Comparison of ENCODE assay signal across 34 cellular contexts in genomic region chr14:90348270-90348669, GRCh38.
"Had no signal": no experiment of that assay in that cellular context is flagged by ENCODE, and none has a peak within 500 bp of the region (broad histone marks: within the 10 kb centered on the region; RNA-seq: fewer than 3 reads in every experiment).

No MANE protein-coding gene starts in this region.

- H3K4me3 Mint-ChIP-seq: activated naive CD4-positive, alpha-beta T cell treated with anti-CD3 and anti-CD28 coated beads for 36 hours; activated naive CD4-positive, alpha-beta T cell treated with anti-CD3 and anti-CD28 coated beads, Interleukin-2, amount 10 ng/mL, durations not matched to agents 7 days and 5 days; activated naive CD4-positive, alpha-beta T cell treated with anti-CD3 and anti-CD28 coated beads, Interleukin-2, amount 50 U/mL, for 24 hours; activated naive CD8-positive, alpha-beta T cell; activated naive CD8-positive, alpha-beta T cell treated with anti-CD3 and anti-CD28 coated beads for 36 hours; activated naive CD8-positive, alpha-beta T cell treated with anti-CD3 and anti-CD28 coated beads, Interleukin-2, amount 10 ng/mL, durations not matched to agents 7 days and 5 days; activated naive CD8-positive, alpha-beta T cell treated with anti-CD3 and anti-CD28 coated beads, Interleukin-2, amount 50 U/mL, for 24 hours; activated T-cell treated with anti-CD3 and anti-CD28 coated beads, Interleukin-2, amount 50 U/mL, for 24 hours; activated T-cell treated with anti-CD3 and anti-CD28 coated beads, Interleukin-2, amount 50 U/mL, for 4 hours; activated T-cell treated with anti-CD3 and anti-CD28 coated beads, Interleukin-2, amount 50 U/mL, for 72 hours; activated T-helper 1 cell treated with anti-CD3 and anti-CD28 coated beads, Interleukin-12 subunit alpha, Interleukin-12 subunit beta, Interleukin-2, Interleukin-4 antibody, amounts not matched to agents 30 ng/mL and 10 ng/mL and 1 ng/mL, durations not matched to agents 14 hours and 24 hours and 36 hours; activated T-helper 17 cell treated with anti-CD3 and anti-CD28 coated beads, Interleukin-2, amount 50 U/mL, for 72 hours; brain; central memory CD8-positive, alpha-beta T cell had no signal

- H3K9me3 Mint-ChIP-seq: activated naive CD4-positive, alpha-beta T cell treated with anti-CD3 and anti-CD28 coated beads for 36 hours; activated naive CD4-positive, alpha-beta T cell treated with anti-CD3 and anti-CD28 coated beads, Interleukin-2, amount 10 ng/mL, durations not matched to agents 7 days and 5 days; activated naive CD4-positive, alpha-beta T cell treated with anti-CD3 and anti-CD28 coated beads, Interleukin-2, amount 50 U/mL, for 24 hours; activated naive CD4-positive, alpha-beta T cell treated with anti-CD3 and anti-CD28 coated beads, Interleukin-2, amount 50 U/mL, for 72 hours; activated naive CD8-positive, alpha-beta T cell treated with anti-CD3 and anti-CD28 coated beads for 36 hours; activated naive CD8-positive, alpha-beta T cell treated with anti-CD3 and anti-CD28 coated beads, Interleukin-2, amount 10 ng/mL, durations not matched to agents 7 days and 5 days; activated naive CD8-positive, alpha-beta T cell treated with anti-CD3 and anti-CD28 coated beads, Interleukin-2, amount 50 U/mL, for 24 hours; activated T-cell treated with anti-CD3 and anti-CD28 coated beads, Interleukin-2, amount 50 U/mL, for 24 hours; activated T-cell treated with anti-CD3 and anti-CD28 coated beads, Interleukin-2, amount 50 U/mL, for 4 hours; activated T-cell treated with anti-CD3 and anti-CD28 coated beads, Interleukin-2, amount 50 U/mL, for 72 hours; activated T-helper 1 cell treated with anti-CD3 and anti-CD28 coated beads, Interleukin-12 subunit alpha, Interleukin-12 subunit beta, Interleukin-2, Interleukin-4 antibody, amounts not matched to agents 30 ng/mL and 10 ng/mL and 1 ng/mL, durations not matched to agents 14 hours and 24 hours and 36 hours; activated T-helper 17 cell treated with anti-CD3 and anti-CD28 coated beads, Interleukin-2, amount 50 U/mL, for 72 hours; activated T-helper 2 cell treated with anti-CD3 and anti-CD28 coated beads, Interferon-gamma antibody, Interleukin-2, Interleukin-4, amounts not matched to agents 10 μg/mL and 5 μg/mL and 100 μg/mL, durations not matched to agents 14 hours and 24 hours and 36 hours; brain; central memory CD8-positive, alpha-beta T cell had no signal

- DNase-seq: activated effector memory CD4-positive, alpha-beta T cell treated with anti-CD3 and anti-CD28 coated beads, Interleukin-2, amount 50 U/mL, for 16 hours; activated effector memory CD4-positive, alpha-beta T cell treated with Interleukin-2 at 50 U/mL for 16 hours; activated gamma-delta T cell; activated gamma-delta T cell treated with Interleukin-2 at 50 U/mL for 16 hours; activated naive CD4-positive, alpha-beta T cell; activated naive CD4-positive, alpha-beta T cell treated with anti-CD3 and anti-CD28 coated beads for 36 hours; activated naive CD4-positive, alpha-beta T cell treated with anti-CD3 and anti-CD28 coated beads, Interleukin-2, amount 10 ng/mL, durations not matched to agents 7 days and 5 days; activated naive CD4-positive, alpha-beta T cell treated with anti-CD3 and anti-CD28 coated beads, Interleukin-2, amount 50 U/mL, for 16 hours; activated naive CD4-positive, alpha-beta T cell treated with Interleukin-2 at 50 U/mL for 16 hours; activated naive CD8-positive, alpha-beta T cell treated with anti-CD3 and anti-CD28 coated beads for 36 hours; activated naive CD8-positive, alpha-beta T cell treated with anti-CD3 and anti-CD28 coated beads, Interleukin-2, amount 10 ng/mL, durations not matched to agents 7 days and 5 days; activated naive CD8-positive, alpha-beta T cell treated with anti-CD3 and anti-CD28 coated beads, Interleukin-2, amount 50 U/mL, for 24 hours; activated T-cell treated with anti-CD3 and anti-CD28 coated beads, Interleukin-2, amount 50 U/mL, for 24 hours; activated T-cell treated with anti-CD3 and anti-CD28 coated beads, Interleukin-2, amount 50 U/mL, for 4 hours; activated T-cell treated with anti-CD3 and anti-CD28 coated beads, Interleukin-2, amount 50 U/mL, for 48 hours; activated T-cell treated with anti-CD3 and anti-CD28 coated beads, Interleukin-2, amount 50 U/mL, for 72 hours; adrenal gland; amniotic stem cell; amygdala; anterior cingulate cortex; aorta; body of pancreas; brain microvascular endothelial cell; caudate nucleus; central memory CD4-positive, alpha-beta T cell; cerebellar nuclear complex had no signal

- H3K27me3 Mint-ChIP-seq: activated naive CD4-positive, alpha-beta T cell treated with anti-CD3 and anti-CD28 coated beads, Interleukin-2, amount 50 U/mL, for 24 hours; activated naive CD8-positive, alpha-beta T cell treated with anti-CD3 and anti-CD28 coated beads, Interleukin-2, amount 50 U/mL, for 24 hours; activated T-helper 17 cell treated with anti-CD3 and anti-CD28 coated beads, Interleukin-2, amount 50 U/mL, for 72 hours; central memory CD8-positive, alpha-beta T cell had no signal

- H3K4me1 Mint-ChIP-seq: activated naive CD4-positive, alpha-beta T cell treated with anti-CD3 and anti-CD28 coated beads, Interleukin-2, amount 10 ng/mL, durations not matched to agents 7 days and 5 days; activated naive CD4-positive, alpha-beta T cell treated with anti-CD3 and anti-CD28 coated beads, Interleukin-2, amount 50 U/mL, for 24 hours; activated naive CD8-positive, alpha-beta T cell treated with anti-CD3 and anti-CD28 coated beads, Interleukin-2, amount 10 ng/mL, durations not matched to agents 7 days and 5 days; activated T-helper 17 cell treated with anti-CD3 and anti-CD28 coated beads, Interleukin-2, amount 50 U/mL, for 72 hours; central memory CD8-positive, alpha-beta T cell had no signal

- ATAC-seq: activated naive CD4-positive, alpha-beta T cell treated with anti-CD3 and anti-CD28 coated beads, Interleukin-2, amount 50 U/mL, for 72 hours; activated naive CD8-positive, alpha-beta T cell treated with anti-CD3 and anti-CD28 coated beads, Interleukin-2, amount 50 U/mL, for 24 hours; activated T-cell treated with anti-CD3 and anti-CD28 coated beads, Interleukin-2, amount 50 U/mL, for 4 hours; activated T-cell treated with anti-CD3 and anti-CD28 coated beads, Interleukin-2, amount 50 U/mL, for 72 hours; activated T-helper 17 cell treated with anti-CD3 and anti-CD28 coated beads, Interleukin-2, amount 50 U/mL, for 72 hours; body of pancreas had no signal

- H3K27ac Mint-ChIP-seq: activated naive CD4-positive, alpha-beta T cell treated with anti-CD3 and anti-CD28 coated beads for 36 hours; activated naive CD4-positive, alpha-beta T cell treated with anti-CD3 and anti-CD28 coated beads, Interleukin-2, amount 10 ng/mL, durations not matched to agents 7 days and 5 days; activated naive CD4-positive, alpha-beta T cell treated with anti-CD3 and anti-CD28 coated beads, Interleukin-2, amount 50 U/mL, for 24 hours; activated naive CD4-positive, alpha-beta T cell treated with anti-CD3 and anti-CD28 coated beads, Interleukin-2, amount 50 U/mL, for 72 hours; activated naive CD8-positive, alpha-beta T cell; activated naive CD8-positive, alpha-beta T cell treated with anti-CD3 and anti-CD28 coated beads for 36 hours; activated naive CD8-positive, alpha-beta T cell treated with anti-CD3 and anti-CD28 coated beads, Interleukin-2, amount 10 ng/mL, durations not matched to agents 7 days and 5 days; activated naive CD8-positive, alpha-beta T cell treated with anti-CD3 and anti-CD28 coated beads, Interleukin-2, amount 50 U/mL, for 24 hours; activated T-cell treated with anti-CD3 and anti-CD28 coated beads, Interleukin-2, amount 50 U/mL, for 24 hours; activated T-helper 1 cell treated with anti-CD3 and anti-CD28 coated beads, Interleukin-12 subunit alpha, Interleukin-12 subunit beta, Interleukin-2, Interleukin-4 antibody, amounts not matched to agents 30 ng/mL and 10 ng/mL and 1 ng/mL, durations not matched to agents 14 hours and 24 hours and 36 hours; activated T-helper 17 cell treated with anti-CD3 and anti-CD28 coated beads, Interleukin-2, amount 50 U/mL, for 72 hours; activated T-helper 2 cell treated with anti-CD3 and anti-CD28 coated beads, Interferon-gamma antibody, Interleukin-2, Interleukin-4, amounts not matched to agents 10 μg/mL and 5 μg/mL and 100 μg/mL, durations not matched to agents 14 hours and 24 hours and 36 hours; brain had no signal

- H3K36me3 Mint-ChIP-seq: activated naive CD4-positive, alpha-beta T cell treated with anti-CD3 and anti-CD28 coated beads, Interleukin-2, amount 10 ng/mL, durations not matched to agents 7 days and 5 days; activated naive CD4-positive, alpha-beta T cell treated with anti-CD3 and anti-CD28 coated beads, Interleukin-2, amount 50 U/mL, for 24 hours; activated naive CD4-positive, alpha-beta T cell treated with anti-CD3 and anti-CD28 coated beads, Interleukin-2, amount 50 U/mL, for 72 hours; activated naive CD8-positive, alpha-beta T cell; activated naive CD8-positive, alpha-beta T cell treated with anti-CD3 and anti-CD28 coated beads for 36 hours; activated naive CD8-positive, alpha-beta T cell treated with anti-CD3 and anti-CD28 coated beads, Interleukin-2, amount 10 ng/mL, durations not matched to agents 7 days and 5 days; brain had no signal
